2 cellular contexts compared by ENCODE assay signal in the genomic region with DNA sequence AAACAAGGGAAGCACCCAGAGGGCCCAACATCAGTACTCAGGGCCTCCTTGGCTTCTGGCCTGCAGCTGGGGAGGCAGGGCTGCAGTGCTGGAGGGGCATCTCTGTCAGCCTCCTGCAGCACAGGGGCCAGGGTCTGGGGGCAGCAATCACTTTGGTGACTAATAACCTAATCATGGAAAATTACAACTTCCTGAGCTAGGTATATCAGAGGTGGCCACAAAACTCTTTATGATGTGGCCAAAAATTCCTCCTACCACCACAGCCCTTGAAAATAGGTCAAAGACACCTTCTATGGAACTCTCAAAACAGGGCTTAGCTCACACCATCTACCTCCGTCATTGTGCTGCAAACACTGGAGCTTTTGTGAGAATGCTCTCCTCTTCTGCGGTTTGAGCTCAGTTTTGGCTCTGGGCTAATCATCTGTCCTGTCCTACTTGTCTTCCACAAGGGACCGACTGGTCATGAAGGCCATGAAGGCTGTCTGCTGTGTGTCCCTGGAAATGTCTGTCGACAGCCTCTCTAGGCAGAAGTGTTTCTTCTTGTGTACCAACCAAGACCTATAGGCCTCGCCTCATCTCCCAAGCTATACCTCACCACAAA.
TF ChIP-seq lines count a peak whose summit lies in the region.

No MANE protein-coding gene starts in this region.

TF ChIP-seq in K562, 482 proteins besides CTCF, POLR2A, EP300 and RAD21 (continued from another document):
- TF ChIP-seq, protein P1, sequence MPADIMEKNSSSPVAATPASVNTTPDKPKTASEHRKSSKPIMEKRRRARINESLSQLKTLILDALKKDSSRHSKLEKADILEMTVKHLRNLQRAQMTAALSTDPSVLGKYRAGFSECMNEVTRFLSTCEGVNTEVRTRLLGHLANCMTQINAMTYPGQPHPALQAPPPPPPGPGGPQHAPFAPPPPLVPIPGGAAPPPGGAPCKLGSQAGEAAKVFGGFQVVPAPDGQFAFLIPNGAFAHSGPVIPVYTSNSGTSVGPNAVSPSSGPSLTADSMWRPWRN (IDR thresholded peaks at IDR 0.05; ENCODE audit: low read depth) = no peak
- TF ChIP-seq, protein P2, sequence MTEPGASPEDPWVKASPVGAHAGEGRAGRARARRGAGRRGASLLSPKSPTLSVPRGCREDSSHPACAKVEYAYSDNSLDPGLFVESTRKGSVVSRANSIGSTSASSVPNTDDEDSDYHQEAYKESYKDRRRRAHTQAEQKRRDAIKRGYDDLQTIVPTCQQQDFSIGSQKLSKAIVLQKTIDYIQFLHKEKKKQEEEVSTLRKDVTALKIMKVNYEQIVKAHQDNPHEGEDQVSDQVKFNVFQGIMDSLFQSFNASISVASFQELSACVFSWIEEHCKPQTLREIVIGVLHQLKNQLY (CRISPR knock-in tag; conservative IDR thresholded peaks at IDR 0.05) = no peak
- no peak for TF ChIP-seq COPS2 (conservative IDR thresholded peaks at IDR 0.05)
- no peak for TF ChIP-seq MED1 (CRISPR knock-in tag; IDR thresholded peaks at IDR 0.05; ENCODE audit: borderline replicate concordance)
- TF ChIP-seq SMAD3 (CRISPR knock-in tag; conservative IDR thresholded peaks at IDR 0.05) = no peak
- TF ChIP-seq, protein P3, sequence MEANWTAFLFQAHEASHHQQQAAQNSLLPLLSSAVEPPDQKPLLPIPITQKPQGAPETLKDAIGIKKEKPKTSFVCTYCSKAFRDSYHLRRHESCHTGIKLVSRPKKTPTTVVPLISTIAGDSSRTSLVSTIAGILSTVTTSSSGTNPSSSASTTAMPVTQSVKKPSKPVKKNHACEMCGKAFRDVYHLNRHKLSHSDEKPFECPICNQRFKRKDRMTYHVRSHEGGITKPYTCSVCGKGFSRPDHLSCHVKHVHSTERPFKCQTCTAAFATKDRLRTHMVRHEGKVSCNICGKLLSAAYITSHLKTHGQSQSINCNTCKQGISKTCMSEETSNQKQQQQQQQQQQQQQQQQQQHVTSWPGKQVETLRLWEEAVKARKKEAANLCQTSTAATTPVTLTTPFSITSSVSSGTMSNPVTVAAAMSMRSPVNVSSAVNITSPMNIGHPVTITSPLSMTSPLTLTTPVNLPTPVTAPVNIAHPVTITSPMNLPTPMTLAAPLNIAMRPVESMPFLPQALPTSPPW (CRISPR knock-in tag; IDR thresholded peaks at IDR 0.05) = no peak

TF ChIP-seq in WTC11, 78 proteins besides CTCF, POLR2A, EP300 and RAD21:
- TF ChIP-seq, protein P4, sequence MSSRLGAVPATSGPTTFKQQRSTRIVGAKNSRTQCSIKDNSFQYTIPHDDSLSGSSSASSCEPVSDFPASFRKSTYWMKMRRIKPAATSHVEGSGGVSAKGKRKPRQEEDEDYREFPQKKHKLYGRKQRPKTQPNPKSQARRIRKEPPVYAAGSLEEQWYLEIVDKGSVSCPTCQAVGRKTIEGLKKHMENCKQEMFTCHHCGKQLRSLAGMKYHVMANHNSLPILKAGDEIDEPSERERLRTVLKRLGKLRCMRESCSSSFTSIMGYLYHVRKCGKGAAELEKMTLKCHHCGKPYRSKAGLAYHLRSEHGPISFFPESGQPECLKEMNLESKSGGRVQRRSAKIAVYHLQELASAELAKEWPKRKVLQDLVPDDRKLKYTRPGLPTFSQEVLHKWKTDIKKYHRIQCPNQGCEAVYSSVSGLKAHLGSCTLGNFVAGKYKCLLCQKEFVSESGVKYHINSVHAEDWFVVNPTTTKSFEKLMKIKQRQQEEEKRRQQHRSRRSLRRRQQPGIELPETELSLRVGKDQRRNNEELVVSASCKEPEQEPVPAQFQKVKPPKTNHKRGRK (CRISPR knock-in tag; IDR thresholded peaks at IDR 0.05; ENCODE audit: borderline replicate concordance) = no peak
- TF ChIP-seq NFATC4 (CRISPR knock-in tag; IDR thresholded peaks at IDR 0.05) (no peak), JAZF1 (CRISPR knock-in tag; IDR thresholded peaks at IDR 0.05) (no peak), SOX15 (CRISPR knock-in tag; IDR thresholded peaks at IDR 0.05) (no peak)
- TF ChIP-seq, protein P5, sequence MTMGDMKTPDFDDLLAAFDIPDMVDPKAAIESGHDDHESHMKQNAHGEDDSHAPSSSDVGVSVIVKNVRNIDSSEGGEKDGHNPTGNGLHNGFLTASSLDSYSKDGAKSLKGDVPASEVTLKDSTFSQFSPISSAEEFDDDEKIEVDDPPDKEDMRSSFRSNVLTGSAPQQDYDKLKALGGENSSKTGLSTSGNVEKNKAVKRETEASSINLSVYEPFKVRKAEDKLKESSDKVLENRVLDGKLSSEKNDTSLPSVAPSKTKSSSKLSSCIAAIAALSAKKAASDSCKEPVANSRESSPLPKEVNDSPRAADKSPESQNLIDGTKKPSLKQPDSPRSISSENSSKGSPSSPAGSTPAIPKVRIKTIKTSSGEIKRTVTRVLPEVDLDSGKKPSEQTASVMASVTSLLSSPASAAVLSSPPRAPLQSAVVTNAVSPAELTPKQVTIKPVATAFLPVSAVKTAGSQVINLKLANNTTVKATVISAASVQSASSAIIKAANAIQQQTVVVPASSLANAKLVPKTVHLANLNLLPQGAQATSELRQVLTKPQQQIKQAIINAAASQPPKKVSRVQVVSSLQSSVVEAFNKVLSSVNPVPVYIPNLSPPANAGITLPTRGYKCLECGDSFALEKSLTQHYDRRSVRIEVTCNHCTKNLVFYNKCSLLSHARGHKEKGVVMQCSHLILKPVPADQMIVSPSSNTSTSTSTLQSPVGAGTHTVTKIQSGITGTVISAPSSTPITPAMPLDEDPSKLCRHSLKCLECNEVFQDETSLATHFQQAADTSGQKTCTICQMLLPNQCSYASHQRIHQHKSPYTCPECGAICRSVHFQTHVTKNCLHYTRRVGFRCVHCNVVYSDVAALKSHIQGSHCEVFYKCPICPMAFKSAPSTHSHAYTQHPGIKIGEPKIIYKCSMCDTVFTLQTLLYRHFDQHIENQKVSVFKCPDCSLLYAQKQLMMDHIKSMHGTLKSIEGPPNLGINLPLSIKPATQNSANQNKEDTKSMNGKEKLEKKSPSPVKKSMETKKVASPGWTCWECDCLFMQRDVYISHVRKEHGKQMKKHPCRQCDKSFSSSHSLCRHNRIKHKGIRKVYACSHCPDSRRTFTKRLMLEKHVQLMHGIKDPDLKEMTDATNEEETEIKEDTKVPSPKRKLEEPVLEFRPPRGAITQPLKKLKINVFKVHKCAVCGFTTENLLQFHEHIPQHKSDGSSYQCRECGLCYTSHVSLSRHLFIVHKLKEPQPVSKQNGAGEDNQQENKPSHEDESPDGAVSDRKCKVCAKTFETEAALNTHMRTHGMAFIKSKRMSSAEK (CRISPR knock-in tag; IDR thresholded peaks at IDR 0.05; ENCODE audit: borderline replicate concordance) = no peak
- TF ChIP-seq, protein P6, sequence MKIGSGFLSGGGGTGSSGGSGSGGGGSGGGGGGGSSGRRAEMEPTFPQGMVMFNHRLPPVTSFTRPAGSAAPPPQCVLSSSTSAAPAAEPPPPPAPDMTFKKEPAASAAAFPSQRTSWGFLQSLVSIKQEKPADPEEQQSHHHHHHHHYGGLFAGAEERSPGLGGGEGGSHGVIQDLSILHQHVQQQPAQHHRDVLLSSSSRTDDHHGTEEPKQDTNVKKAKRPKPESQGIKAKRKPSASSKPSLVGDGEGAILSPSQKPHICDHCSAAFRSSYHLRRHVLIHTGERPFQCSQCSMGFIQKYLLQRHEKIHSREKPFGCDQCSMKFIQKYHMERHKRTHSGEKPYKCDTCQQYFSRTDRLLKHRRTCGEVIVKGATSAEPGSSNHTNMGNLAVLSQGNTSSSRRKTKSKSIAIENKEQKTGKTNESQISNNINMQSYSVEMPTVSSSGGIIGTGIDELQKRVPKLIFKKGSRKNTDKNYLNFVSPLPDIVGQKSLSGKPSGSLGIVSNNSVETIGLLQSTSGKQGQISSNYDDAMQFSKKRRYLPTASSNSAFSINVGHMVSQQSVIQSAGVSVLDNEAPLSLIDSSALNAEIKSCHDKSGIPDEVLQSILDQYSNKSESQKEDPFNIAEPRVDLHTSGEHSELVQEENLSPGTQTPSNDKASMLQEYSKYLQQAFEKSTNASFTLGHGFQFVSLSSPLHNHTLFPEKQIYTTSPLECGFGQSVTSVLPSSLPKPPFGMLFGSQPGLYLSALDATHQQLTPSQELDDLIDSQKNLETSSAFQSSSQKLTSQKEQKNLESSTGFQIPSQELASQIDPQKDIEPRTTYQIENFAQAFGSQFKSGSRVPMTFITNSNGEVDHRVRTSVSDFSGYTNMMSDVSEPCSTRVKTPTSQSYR (CRISPR knock-in tag; IDR thresholded peaks at IDR 0.05) = no peak
